ENCODE assay signal across 8 cellular contexts in the genomic region with DNA sequence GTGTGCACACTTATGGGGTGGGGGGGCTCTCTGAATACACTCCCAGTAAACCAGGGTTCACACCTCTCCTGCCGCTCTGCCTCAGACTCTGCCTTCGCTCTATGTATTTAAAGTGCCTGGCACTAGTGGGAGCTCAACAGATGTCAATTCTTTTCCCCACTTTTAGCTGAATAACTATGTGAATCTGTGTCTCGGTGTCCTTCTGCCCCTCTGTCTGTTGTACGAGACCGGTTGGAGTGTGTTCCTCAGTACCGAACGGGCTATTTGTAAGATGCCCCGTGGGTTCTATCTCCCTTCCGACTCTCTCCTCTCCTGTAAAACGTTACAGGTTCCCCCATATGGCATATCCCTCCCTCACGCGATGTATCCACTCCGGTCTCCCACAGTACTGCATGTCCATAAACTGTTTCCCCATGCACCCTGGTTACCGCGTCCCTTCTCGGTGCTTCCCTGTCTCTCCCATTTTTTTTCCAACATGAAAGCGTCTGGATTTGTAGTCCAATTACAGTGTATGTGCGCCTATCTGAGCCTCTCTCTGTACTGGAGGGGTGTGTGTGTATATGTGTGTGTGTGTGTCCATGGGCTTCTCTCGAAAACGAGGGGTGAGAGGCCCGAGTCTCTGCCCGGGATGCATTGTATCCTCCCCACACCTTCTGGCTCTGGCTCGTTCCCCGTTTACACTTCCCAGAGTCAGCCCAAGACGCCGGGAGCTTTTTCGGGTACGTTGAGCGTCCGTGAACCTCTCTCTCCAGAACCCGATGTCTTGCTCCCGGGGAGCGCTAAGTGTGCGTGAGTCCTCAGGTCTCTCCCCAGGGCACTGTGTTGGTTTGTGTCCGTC. TPM values are rescaled to one million over a fixed set of nuclear protein-coding genes. Genes with fewer than 3 reads are reported as not detected.
A peak's percentile ranks its signal among the peaks of the same experiment; 100 is the strongest.
DNase-seq lines count a peak whose midpoint lies in the region; ATAC-seq lines count a peak whose summit lies in the region.

No MANE protein-coding gene starts in this region.

- DNase-seq in DMS53 treated with DMSO at 0.1 percent for 48 hours (lab: John Stamatoyannopoulos, UW; ENCODE audit: unreplicated experiment) = peak; percentile 27
- peak; percentile 33 for DNase-seq in M059J (ENCODE audit: low read depth)
- DNase-seq in astrocyte of the hippocampus (ENCODE audit: low read depth, low spot score) = peak; percentile 65
- DNase-seq in skeletal muscle cell (ENCODE audit: low read depth) = no peak
- no peak for DNase-seq in GDM1 (lab: John Stamatoyannopoulos, UW)
- no peak for DNase-seq in NCI-H226

- H3K36me3 ChIP-seq in iPS-15b (ENCODE audit: control insufficient read depth, insufficient read depth, low read length) = no peaks in the 10 kb centered on the region

- H3K9ac ChIP-seq in iPS-15b (ENCODE audit: low read depth, low read length) = peak overlapping the region; percentile 58

- no peak for ATAC-seq in GM21786 (IDR thresholded peaks at IDR 0.05; ENCODE audit: unreplicated experiment)

- H3K27me3 ChIP-seq in iPS-15b (ENCODE audit: control insufficient read depth, insufficient read depth, low read length) = peaks cover 9% of the 10 kb centered on the region

- H3K4me3 ChIP-seq in iPS-15b (ENCODE audit: low read depth, low read length) (peak overlapping the region; percentile 96), skeletal muscle cell (ENCODE audit: low read depth, low read length) (peak overlapping the region; percentile 94)

- no peaks in the 10 kb centered on the region for H3K9me3 ChIP-seq in iPS-15b (ENCODE audit: control insufficient read depth, insufficient read depth, low read length)

- peaks cover 27% of the 10 kb centered on the region for H3K4me1 ChIP-seq in iPS-15b (ENCODE audit: control insufficient read depth, insufficient read depth, low read length)

RNA-seq across cellular contexts. Expression of gene ELL2, which starts 1.5 kb away (rescaled TPM):
- total RNA-seq in M059J (2014; rRNA removed; shearing (Covaris generic)) = 220 and 238 TPM in 2 replicates

Comparison
In these comparisons a context has a peak if more than half of its experiments do, and no peak if none do; other contexts are left out.
1. DNase-seq: peak in DMS53 treated with DMSO at 0.1 percent for 48 hours (single experiment), M059J (single experiment) and astrocyte of the hippocampus (single experiment); none in skeletal muscle cell (single experiment), GDM1 (single experiment) and NCI-H226 (single experiment).